ENCODE assay signal across 14 cellular contexts in genomic region chr9:122254761-122255160, GRCh38. TPM values are rescaled to one million over a fixed set of nuclear protein-coding genes. Genes with fewer than 3 reads are reported as not detected.
DNase-seq lines count a peak whose midpoint lies in the region; ATAC-seq, FAIRE-seq and TF ChIP-seq lines count a peak whose summit lies in the region.
"Had no signal": no experiment of that assay in that cellular context is flagged by ENCODE, and none has a peak within 500 bp of the region (broad histone marks: within the 10 kb centered on the region; RNA-seq: fewer than 3 reads in every experiment).

No MANE protein-coding gene starts in this region.

- peaks cover 0 to 3% of the 10 kb centered on the region in 2 experiments for H4K20me1 ChIP-seq in H1 (replicated peaks in 1 of 2; ENCODE audit: control insufficient read depth in 1 of 2, insufficient read depth in 2 of 2, low read length in 2 of 2)

- DNase-seq in left ventricle myocardium inferior, result no peak
- DNase-seq in right atrium auricular region (ENCODE audit: low spot score), result no peak
- DNase-seq in H1 (ENCODE audit: low read depth in 1 of 2, low spot score in 2 of 2), result no peak
- no peak for DNase-seq in lung (ENCODE audit: low spot score)
- DNase-seq in DMS153 (lab: John Stamatoyannopoulos, UW), result no peak
- DNase-seq in activated CD8-positive, alpha-beta T cell treated with anti-CD3 and anti-CD28 coated beads, Interleukin-2, amount 10 ng/mL, durations not matched to agents 7 days and 5 days, result no peak
- no peak for DNase-seq in NCI-H748 (lab: John Stamatoyannopoulos, UW; ENCODE audit: unreplicated experiment)
- DNase-seq in NCI-H2227 treated with DMSO at 0.1 percent for 48 hours (lab: John Stamatoyannopoulos, UW), result no peak
- DNase-seq: ACHN; CD4-positive, CD25-positive, alpha-beta regulatory T cell; H7 had no signal

- no peak overlapping the region for H2BK12ac ChIP-seq in H1 (ENCODE audit: low read depth, low read length)

- 0 out of 2 replicates have a peak overlapping the region, but pooled peaks have one; percentile 22 for H2BK5ac ChIP-seq in H1 (ENCODE audit: low read depth, low read length)

- no peak overlapping the region for H2BK120ac ChIP-seq in H1 (replicated peaks; ENCODE audit: low read depth, low read length)

- no peaks in the 10 kb centered on the region for H3K27me3 ChIP-seq in left ventricle myocardium inferior (ENCODE audit: low read depth)
- no peaks in the 10 kb centered on the region for H3K27me3 ChIP-seq in right atrium auricular region
- no peaks in the 10 kb centered on the region for H3K27me3 ChIP-seq in H1 (replicated peaks in 1 of 4; ENCODE audit: control insufficient read depth in 3 of 4, extremely low read depth in 1 of 4, insufficient read depth in 3 of 4, low read length in 3 of 4)
- H3K27me3 ChIP-seq in lung (ENCODE audit: control insufficient read depth, insufficient read depth), result no peaks in the 10 kb centered on the region
- H3K27me3 ChIP-seq: BLaER1 treated with 17β-estradiol and CSF1 and Interleukin-3, amounts not matched to agents 10 nM and 100 nM had no signal

- no peak overlapping the region for H3K9ac ChIP-seq in H1 (replicated peaks in 1 of 4; ENCODE audit: extremely low read depth in 1 of 4, low read depth in 3 of 4, low read length in 3 of 4)

- no peak for ATAC-seq in lung (ENCODE audit: insufficient read depth, low FRiP score)
- ATAC-seq in activated CD8-positive, alpha-beta T cell treated with anti-CD3 and anti-CD28 coated beads, Interleukin-2, amount 10 ng/mL, durations not matched to agents 7 days and 5 days, result no peak

- no peak overlapping the region for H4K91ac ChIP-seq in H1 (replicated peaks; ENCODE audit: insufficient read length, low read length)

- H2BK15ac ChIP-seq in H1 (ENCODE audit: low read length), result no peak overlapping the region

- peaks cover 28% of the 10 kb centered on the region for H3K36me3 Mint-ChIP-seq in activated CD8-positive, alpha-beta T cell treated with anti-CD3 and anti-CD28 coated beads, Interleukin-2, amount 10 ng/mL, durations not matched to agents 7 days and 5 days (ENCODE audit: low read depth)

- no peak for FAIRE-seq in H1 (lab: Jason Lieb, UNC)
- FAIRE-seq: GM18507 had no signal

- H2AFZ ChIP-seq in H1 (ENCODE audit: low read length), result no peak overlapping the region

- no peak for TF ChIP-seq CTCF in left ventricle myocardium inferior (IDR thresholded peaks at IDR 0.05; ENCODE audit: borderline replicate concordance)
- TF ChIP-seq CTCF in right atrium auricular region (IDR thresholded peaks at IDR 0.05), result no peak
- TF ChIP-seq CTCF in H1 (IDR thresholded peaks at IDR 0.05; ENCODE audit: control extremely low read depth in 1 of 3, insufficient read depth in 1 of 3, low read depth in 1 of 3, low read length in 3 of 3), result no peak
- TF ChIP-seq CTCF in lung (IDR thresholded peaks at IDR 0.05; ENCODE audit: control extremely low read depth, extremely low read depth), result no peak

- POLR2A ChIA-PET in H1 (lab: Charles Lee; ENCODE audit: partially characterized antibody), result interaction anchor here (0.7 to 0.9 kb wide), 2 partner anchors 10 to 15 kb away, joined by 3 read pairs; partner anchors contain the start of genes MRRF and RBM18
- POLR2A ChIA-PET in activated CD8-positive, alpha-beta T cell treated with anti-CD3 and anti-CD28 coated beads, Interleukin-2, amount 10 ng/mL, durations not matched to agents 7 days and 5 days (lab: Charles Lee), result no interaction called here

- intact Hi-C loops in left ventricle myocardium inferior (cut with micrococcal nuclease), result loop anchor here (10.0 kb wide), 1 partner anchor 90 kb away; no protein-coding TSS in a partner anchor

- no peaks in the 10 kb centered on the region for H3K27me3 Mint-ChIP-seq in activated CD8-positive, alpha-beta T cell treated with anti-CD3 and anti-CD28 coated beads, Interleukin-2, amount 10 ng/mL, durations not matched to agents 7 days and 5 days (ENCODE audit: low read depth)
- H3K27me3 Mint-ChIP-seq: CD4-positive, CD25-positive, alpha-beta regulatory T cell had no signal

- no peak overlapping the region for H4K5ac ChIP-seq in H1 (ENCODE audit: insufficient read length, low read depth, low read length)

- TF ChIP-seq EP300 in H1 (IDR thresholded peaks at IDR 0.05; ENCODE audit: borderline replicate concordance in 1 of 2, low read depth in 2 of 2, low read length in 2 of 2), result no peak

- CTCF ChIA-PET in H1 (lab: Charles Lee; ENCODE audit: partially characterized antibody), result interaction anchor here (0.8 to 1.5 kb wide), 4 partner anchors 9 to 102 kb away, joined by 3 to 4 read pairs (median 4); no protein-coding TSS in a partner anchor
- CTCF ChIA-PET in activated CD8-positive, alpha-beta T cell treated with anti-CD3 and anti-CD28 coated beads, Interleukin-2, amount 10 ng/mL, durations not matched to agents 7 days and 5 days (lab: Charles Lee), result interaction anchor here (1.8 kb wide), 1 partner anchor 9 kb away, joined by 5 read pairs; the partner anchor contains the start of genes MRRF and RBM18

- H3K79me1 ChIP-seq in H1 (ENCODE audit: low read depth, low read length), result no peaks in the 10 kb centered on the region

- no peak for TF ChIP-seq RAD21 in H1 (IDR thresholded peaks at IDR 0.05 in 1 of 2, conservative IDR thresholded peaks at IDR 0.05 in 1 of 2; ENCODE audit: low read depth in 2 of 2, low read length in 2 of 2)

- TF ChIP-seq POLR2A in H1 (IDR thresholded peaks at IDR 0.05; ENCODE audit: control extremely low read depth in 1 of 2, low read depth in 2 of 2, low read length in 2 of 2), result no peak

- H3K4me3 Mint-ChIP-seq in activated CD8-positive, alpha-beta T cell treated with anti-CD3 and anti-CD28 coated beads, Interleukin-2, amount 10 ng/mL, durations not matched to agents 7 days and 5 days, result no peak overlapping the region

- no peak overlapping the region for H3K27ac Mint-ChIP-seq in activated CD8-positive, alpha-beta T cell treated with anti-CD3 and anti-CD28 coated beads, Interleukin-2, amount 10 ng/mL, durations not matched to agents 7 days and 5 days

- H2BK20ac ChIP-seq in H1 (ENCODE audit: low read length), result no peak overlapping the region

- no peak overlapping the region for H3K4ac ChIP-seq in H1 (replicated peaks; ENCODE audit: insufficient read length, low read depth, low read length)

- no peak overlapping the region for H3K18ac ChIP-seq in H1 (ENCODE audit: extremely low read depth, low read length)

- H3K23me2 ChIP-seq in H1 (ENCODE audit: low read depth, low read length), result no peaks in the 10 kb centered on the region

- no peak overlapping the region for H3K4me3 ChIP-seq in left ventricle myocardium inferior
- H3K4me3 ChIP-seq in right atrium auricular region, result no peak overlapping the region
- H3K4me3 ChIP-seq in H1 (ENCODE audit: extremely low read depth in 1 of 4, insufficient read depth in 2 of 4, low read depth in 3 of 4, low read length in 4 of 4), result no peak overlapping the region
- H3K4me3 ChIP-seq in lung, result no peak overlapping the region
- H3K4me3 ChIP-seq: BLaER1 treated with 17β-estradiol and CSF1 and Interleukin-3, amounts not matched to agents 10 nM and 100 nM had no signal

- H3K4me1 ChIP-seq in left ventricle myocardium inferior (peaks cover 51% of the 10 kb centered on the region), right atrium auricular region (peaks cover 0 to 9% of the 10 kb centered on the region in 2 donors), H1 (replicated peaks in 1 of 4; ENCODE audit: control insufficient read depth in 3 of 4, insufficient read depth in 4 of 4, low read length in 3 of 4) (peaks cover 0 to 6% (median 5%) of the 10 kb centered on the region in 4 experiments; a peak in 4 of 7 replicates), lung (ENCODE audit: control insufficient read depth in 2 of 2, insufficient read depth in 2 of 2, low read length in 2 of 2) (peaks cover 0 to 14% of the 10 kb centered on the region in 2 donors)
- H3K4me1 ChIP-seq: BLaER1 treated with 17β-estradiol and CSF1 and Interleukin-3, amounts not matched to agents 10 nM and 100 nM had no signal

- H3K9me3 ChIP-seq in left ventricle myocardium inferior (replicated peaks) (no peaks in the 10 kb centered on the region), right atrium auricular region (no peaks in the 10 kb centered on the region), H1 (ENCODE audit: insufficient read depth in 2 of 2, low read depth in 1 of 2, low read length in 1 of 2) (no peaks in the 10 kb centered on the region), lung (ENCODE audit: control insufficient read depth in 2 of 2, insufficient read depth in 1 of 2, low read length in 1 of 2) (no peaks in the 10 kb centered on the region)
- H3K9me3 ChIP-seq: BLaER1 treated with 17β-estradiol and CSF1 and Interleukin-3, amounts not matched to agents 10 nM and 100 nM had no signal

- 88% methylated on average over 3 of the region's 3 CpGs; no CpG with 5 or more reads in 1 of the 2 experiments for WGBS in H1 (ENCODE audit: extremely low coverage in 1 of 2, insufficient coverage in 1 of 2, insufficient read length in 1 of 2, insufficient replicate concordance in 2 of 2, low coverage in 1 of 2, low lambda C conversion rate in 2 of 2, missing lambda C conversion rate in 1 of 2), 2 experiments
- WGBS in lung, 2 donors, result 87 to 89% methylated on average over 3 of the region's 3 CpGs

- H3K4me1 Mint-ChIP-seq in activated CD8-positive, alpha-beta T cell treated with anti-CD3 and anti-CD28 coated beads, Interleukin-2, amount 10 ng/mL, durations not matched to agents 7 days and 5 days (ENCODE audit: low read depth), result no peaks in the 10 kb centered on the region

- no peaks in the 10 kb centered on the region for H3K9me3 Mint-ChIP-seq in activated CD8-positive, alpha-beta T cell treated with anti-CD3 and anti-CD28 coated beads, Interleukin-2, amount 10 ng/mL, durations not matched to agents 7 days and 5 days (ENCODE audit: insufficient read depth)
- H3K9me3 Mint-ChIP-seq: CD4-positive, CD25-positive, alpha-beta regulatory T cell had no signal

- no peak overlapping the region for H2AK5ac ChIP-seq in H1 (ENCODE audit: low read depth, low read length)

- H3K14ac ChIP-seq in H1 (ENCODE audit: insufficient read length), result no peak overlapping the region

- no peak overlapping the region for H3K23ac ChIP-seq in H1 (ENCODE audit: insufficient read length)

- no peak overlapping the region for H3K56ac ChIP-seq in H1 (replicated peaks; ENCODE audit: insufficient read length, low read depth, low read length)

- H3K36me3 ChIP-seq in left ventricle myocardium inferior (peaks cover 48% of the 10 kb centered on the region), right atrium auricular region (peaks cover 39% of the 10 kb centered on the region), H1 (ENCODE audit: control insufficient read depth in 2 of 4, insufficient read depth in 4 of 4, low read length in 3 of 4) (peaks cover 0 to 23% (median 10%) of the 10 kb centered on the region in 4 experiments; a peak in 6 of 8 replicates), lung (ENCODE audit: control insufficient read depth in 2 of 2, insufficient read depth in 2 of 2, low read length in 2 of 2) (peaks cover 8 to 22% of the 10 kb centered on the region in 2 donors)

- no peak overlapping the region for H4K8ac ChIP-seq in H1 (ENCODE audit: extremely low read depth, insufficient read depth, low read length)

- H3K27ac ChIP-seq in left ventricle myocardium inferior (replicated peaks) (peak overlapping the region; percentile 75), right atrium auricular region (no peak overlapping the region), H1 (ENCODE audit: low read depth, low read length) (no peak overlapping the region), lung (ENCODE audit: low read depth in 1 of 2, low read length in 1 of 2) (peak overlapping the region; percentile 33 to 47)
- H3K27ac ChIP-seq: BLaER1 treated with 17β-estradiol and CSF1 and Interleukin-3, amounts not matched to agents 10 nM and 100 nM; HL-60 had no signal

- H3K4me2 ChIP-seq in H1 (ENCODE audit: insufficient read depth in 1 of 2, low read depth in 2 of 2, low read length in 2 of 2), result no peak overlapping the region
- H3K4me2 ChIP-seq: BLaER1 treated with 17β-estradiol and CSF1 and Interleukin-3, amounts not matched to agents 10 nM and 100 nM had no signal

- no peaks in the 10 kb centered on the region for H3K79me2 ChIP-seq in H1 (ENCODE audit: control insufficient read depth in 1 of 2, insufficient read depth in 2 of 2, low read length in 2 of 2)

RNA-seq across cellular contexts. Expression of gene RBM18, which starts 9.9 kb away (rescaled TPM):
- total RNA-seq in left ventricle myocardium inferior, result 40.7 TPM
- total RNA-seq in right atrium auricular region, result 10 to 100 TPM; 19.2 to 23.2 TPM
- 14.3 and 15.0 TPM in 2 replicates for total RNA-seq in H1 (2021; fragmentation: NEBNext Ultra II Directional; extraction: Animal tissue kit (Norgen Biotek cat#: 25700))
- 2.4 and 5.9 TPM in 2 replicates for polyA plus RNA-seq in H1 (2011; rRNA removed)
- 8.2 TPM for polyA plus RNA-seq in H1 (2011; cell fraction: cytosol; rRNA removed)
- 2.8 TPM for polyA plus RNA-seq in H1 (2011; cell fraction: nucleus; rRNA removed)
- polyA plus RNA-seq in H1 (2012, experiment 1 of 2), result 9.9 to 17.1 TPM (median 12.0 TPM) in 4 replicates
- polyA plus RNA-seq in H1 (2012, experiment 2 of 2), result 1.6 TPM
- 7.6 TPM for polyA plus RNA-seq in H1 (2013, experiment 1 of 2)
- polyA plus RNA-seq in H1 (2013, experiment 2 of 2), result 8.4 TPM
- polyA minus RNA-seq in H1 (2011; rRNA and poly(A)+ RNA removed), result 10.6 and 12.3 TPM in 2 replicates
- 4.3 TPM for polyA minus RNA-seq in H1 (2011; cell fraction: cytosol; rRNA and poly(A)+ RNA removed)
- polyA minus RNA-seq in H1 (2011; cell fraction: nucleus; rRNA and poly(A)+ RNA removed), result 4.4 TPM
- total RNA-seq in lung, result 10 to 100 TPM; 15.4 to 20.5 TPM
- 1 to 10 TPM; 5.5 to 9.4 TPM for polyA plus RNA-seq in lung
- 10 to 100 TPM; 22.9 to 23.9 TPM for total RNA-seq in activated CD8-positive, alpha-beta T cell treated with anti-CD3 and anti-CD28 coated beads, Interleukin-2, amount 10 ng/mL, durations not matched to agents 7 days and 5 days

RNA-seq across cellular contexts. Expression of gene MRRF, which starts 9.9 kb away (rescaled TPM):
- total RNA-seq in left ventricle myocardium inferior (35.8 TPM), right atrium auricular region (10 to 100 TPM; 20.7 to 21.4 TPM), lung (10 to 100 TPM; 31.9 to 43.9 TPM)
- 42.2 and 47.8 TPM in 2 replicates for total RNA-seq in H1 (2021; fragmentation: NEBNext Ultra II Directional; extraction: Animal tissue kit (Norgen Biotek cat#: 25700))
- polyA plus RNA-seq in H1 (2011; rRNA removed) (16.7 and 29.4 TPM in 2 replicates), lung (10 to 100 TPM; 22.3 to 30.4 TPM)
- 34.9 TPM for polyA plus RNA-seq in H1 (2011; cell fraction: cytosol; rRNA removed)
- 35.9 TPM for polyA plus RNA-seq in H1 (2011; cell fraction: nucleus; rRNA removed)
- polyA plus RNA-seq in H1 (2012, experiment 1 of 2), result 33.0 to 43.0 TPM (median 39.6 TPM) in 4 replicates
- 8.0 TPM for polyA plus RNA-seq in H1 (2012, experiment 2 of 2)
- 41.6 TPM for polyA plus RNA-seq in H1 (2013, experiment 1 of 2)
- polyA plus RNA-seq in H1 (2013, experiment 2 of 2), result 37.7 TPM
- polyA minus RNA-seq in H1 (2011; rRNA and poly(A)+ RNA removed), result 52.5 and 65.8 TPM in 2 replicates
- polyA minus RNA-seq in H1 (2011; cell fraction: cytosol; rRNA and poly(A)+ RNA removed), result 20.6 TPM
- polyA minus RNA-seq in H1 (2011; cell fraction: nucleus; rRNA and poly(A)+ RNA removed), result 51.0 TPM
- 10 to 100 TPM; 38.6 to 39.1 TPM for total RNA-seq in activated CD8-positive, alpha-beta T cell treated with anti-CD3 and anti-CD28 coated beads, Interleukin-2, amount 10 ng/mL, durations not matched to agents 7 days and 5 days

RNA-seq across cellular contexts. Expression of gene LHX6, which starts 26.0 kb away (rescaled TPM):
- total RNA-seq in left ventricle myocardium inferior, result 4.4 TPM
- total RNA-seq in right atrium auricular region, result 1 to 10 TPM; 2.8 to 3.2 TPM
- 1.2 and 1.9 TPM in 2 replicates for total RNA-seq in H1 (2021; fragmentation: NEBNext Ultra II Directional; extraction: Animal tissue kit (Norgen Biotek cat#: 25700))
- polyA plus RNA-seq in H1 (2011; rRNA removed), result 0.92 and 1.0 TPM in 2 replicates
- polyA plus RNA-seq in H1 (2011; cell fraction: cytosol; rRNA removed), result 0.96 TPM
- 1.3 TPM for polyA plus RNA-seq in H1 (2011; cell fraction: nucleus; rRNA removed)
- polyA plus RNA-seq in H1 (2012, experiment 1 of 2), result 0.47 to 1.5 TPM (median 0.91 TPM) in 4 replicates
- polyA plus RNA-seq in H1 (2012, experiment 2 of 2), result 0.52 TPM
- polyA plus RNA-seq in H1 (2013, experiment 1 of 2), result 1.3 TPM
- 1.4 TPM for polyA plus RNA-seq in H1 (2013, experiment 2 of 2)
- 0.63 and 0.88 TPM in 2 replicates for polyA minus RNA-seq in H1 (2011; rRNA and poly(A)+ RNA removed)
- 0.44 TPM for polyA minus RNA-seq in H1 (2011; cell fraction: cytosol; rRNA and poly(A)+ RNA removed)
- 1.4 TPM for polyA minus RNA-seq in H1 (2011; cell fraction: nucleus; rRNA and poly(A)+ RNA removed)
- total RNA-seq in lung, result 10 to 100 TPM in 1 of 2 donors, 1 to 10 TPM in 1; 3.2 to 11.3 TPM
- 1 to 10 TPM; 3.7 to 5.0 TPM for polyA plus RNA-seq in lung
- total RNA-seq in activated CD8-positive, alpha-beta T cell treated with anti-CD3 and anti-CD28 coated beads, Interleukin-2, amount 10 ng/mL, durations not matched to agents 7 days and 5 days, result not detected
- total RNA-seq: CD4-positive, CD25-positive, alpha-beta regulatory T cell had no signal
- polyA plus RNA-seq: CD4-positive, CD25-positive, alpha-beta regulatory T cell had no signal

Comparison
In these comparisons a context has a peak if more than half of its experiments do, and no peak if none do; other contexts are left out.
1. H3K27ac ChIP-seq: peak in left ventricle myocardium inferior (single experiment) and lung (2 of 2); none in right atrium auricular region (0 of 2) and H1 (single experiment).